ENCODE assay signal across 13 cellular contexts in genomic region chr10:35005868-35006267, GRCh38.
DNase-seq lines count a peak whose midpoint lies in the region; ATAC-seq, FAIRE-seq and TF ChIP-seq lines count a peak whose summit lies in the region.
"Had no signal": no experiment of that assay in that cellular context is flagged by ENCODE, and none has a peak within 500 bp of the region (broad histone marks: within the 10 kb centered on the region; RNA-seq: fewer than 3 reads in every experiment).

No MANE protein-coding gene starts in this region.

- TF ChIP-seq POLR2A in A549 (IDR thresholded peaks at IDR 0.05; ENCODE audit: low read length): no peak
- TF ChIP-seq POLR2A in adrenal gland (IDR thresholded peaks at IDR 0.05): no peak
- TF ChIP-seq POLR2A in GM12891 (IDR thresholded peaks at IDR 0.05; ENCODE audit: low read depth, low read length): no peak

- no peak for TF ChIP-seq RAD21 in A549 (conservative IDR thresholded peaks at IDR 0.05 in 1 of 2, IDR thresholded peaks at IDR 0.05 in 1 of 2)

- H3K4me3 ChIP-seq in A549 (no peak overlapping the region), HL-60 (replicated peaks; ENCODE audit: insufficient read depth, low read length) (no peak overlapping the region), SK-N-MC (no peak overlapping the region), fibroblast of the aortic adventitia (ENCODE audit: low read depth, low read length) (no peak overlapping the region), adrenal gland (no peak overlapping the region), mucosa of descending colon (no peak overlapping the region)
- H3K4me3 ChIP-seq: BLaER1 treated with 17β-estradiol and CSF1 and Interleukin-3, amounts not matched to agents 10 nM and 100 nM; dorsolateral prefrontal cortex; thyroid gland had no signal

- H3K36me3 ChIP-seq in SK-N-MC (ENCODE audit: insufficient read depth, low read length) (no peaks in the 10 kb centered on the region), adrenal gland (replicated peaks in 1 of 2) (no peaks in the 10 kb centered on the region), mucosa of descending colon (ENCODE audit: low read depth) (no peaks in the 10 kb centered on the region)
- H3K36me3 ChIP-seq: thyroid gland had no signal

- POLR2A ChIA-PET in A549 (lab: Yijun Ruan, JAX): interaction anchor here (0.5 kb wide), 1 partner anchor 656 kb away, joined by 5 read pairs; no protein-coding TSS in a partner anchor

- FAIRE-seq in A549 (lab: Jason Lieb, UNC) (peak; percentile 46), GM12891 (lab: Jason Lieb, UNC) (no peak)

- no peaks in the 10 kb centered on the region for H3K9me3 ChIP-seq in A549
- H3K9me3 ChIP-seq in SK-N-MC (ENCODE audit: low read depth, low read length): no peaks in the 10 kb centered on the region
- H3K9me3 ChIP-seq in adrenal gland (replicated peaks in 1 of 3): no peaks in the 10 kb centered on the region
- H3K9me3 ChIP-seq in mucosa of descending colon: no peaks in the 10 kb centered on the region
- H3K9me3 ChIP-seq: BLaER1 treated with 17β-estradiol and CSF1 and Interleukin-3, amounts not matched to agents 10 nM and 100 nM; thyroid gland had no signal

- intact Hi-C loops in adrenal gland (cut with DNase I): no loop called here
- intact Hi-C loops in mucosa of descending colon (cut with DNase I, micrococcal nuclease): no loop called here

- H3K4me1 ChIP-seq in A549 (peaks cover 24% of the 10 kb centered on the region; the same call in 2 of the 3 replicates), adrenal gland (replicated peaks in 1 of 2) (no peaks in the 10 kb centered on the region), mucosa of descending colon (ENCODE audit: low read depth) (no peaks in the 10 kb centered on the region)
- H3K4me1 ChIP-seq: BLaER1 treated with 17β-estradiol and CSF1 and Interleukin-3, amounts not matched to agents 10 nM and 100 nM; thyroid gland had no signal

- peak overlapping the region; percentile 33 for H3K4me2 ChIP-seq in A549
- H3K4me2 ChIP-seq: BLaER1 treated with 17β-estradiol and CSF1 and Interleukin-3, amounts not matched to agents 10 nM and 100 nM; KMS-11 had no signal

- DNase-seq in A549 (ENCODE audit: low read depth in 1 of 2, low spot score in 1 of 2) (peak; percentile 19 to 80), HL-60 (ENCODE audit: low read depth in 1 of 2, low spot score in 1 of 2) (peak; percentile 89 to 96), SK-N-MC (ENCODE audit: low read depth, low spot score) (peak; percentile 55), fibroblast of the aortic adventitia (ENCODE audit: low read depth) (peak; percentile 98), adrenal gland (no peak), GM12891 (ENCODE audit: insufficient read length, low spot score) (no peak), NCI-H2171 (lab: John Stamatoyannopoulos, UW) (no peak), mucosa of descending colon (no peak)
- DNase-seq: dorsolateral prefrontal cortex; stimulated activated CD4-positive, alpha-beta T cell treated with anti-CD3 and anti-CD28 coated beads, Interleukin-4, amount 100 ng/mL, for 1 hour; thyroid gland had no signal

- peak; percentile 83 to 97 for ATAC-seq in A549
- no peak for ATAC-seq in mucosa of descending colon

- no peak for TF ChIP-seq CTCF in A549 (IDR thresholded peaks at IDR 0.05)
- TF ChIP-seq CTCF in HL-60 (IDR thresholded peaks at IDR 0.05; ENCODE audit: insufficient read depth, low read length): no peak
- no peak for TF ChIP-seq CTCF in fibroblast of the aortic adventitia (IDR thresholded peaks at IDR 0.05; ENCODE audit: insufficient read depth, low read length)
- no peak for TF ChIP-seq CTCF in adrenal gland (IDR thresholded peaks at IDR 0.05)
- TF ChIP-seq CTCF in mucosa of descending colon (IDR thresholded peaks at IDR 0.05): no peak

- WGBS in A549 (ENCODE audit: missing lambda C conversion rate): 62% methylated on average over 8 of the region's 8 CpGs
- 79 to 85% (median 83%) methylated on average over 8 of the region's 8 CpGs for WGBS in adrenal gland, 4 donors

- peak in 1 of 2 experiments; percentile 49; a peak in 2 of 5 replicates for TF ChIP-seq EP300 in A549 (IDR thresholded peaks at IDR 0.05)

- H3K9ac ChIP-seq in SK-N-MC (ENCODE audit: insufficient read length): no peak overlapping the region
- H3K9ac ChIP-seq: BLaER1 treated with 17β-estradiol and CSF1 and Interleukin-3, amounts not matched to agents 10 nM and 100 nM; KMS-11 had no signal

- H3K27me3 ChIP-seq in HL-60 (ENCODE audit: insufficient read depth, poor library complexity, severe bottlenecking): no peaks in the 10 kb centered on the region
- no peaks in the 10 kb centered on the region for H3K27me3 ChIP-seq in adrenal gland
- H3K27me3 ChIP-seq: BLaER1 treated with 17β-estradiol and CSF1 and Interleukin-3, amounts not matched to agents 10 nM and 100 nM; dorsolateral prefrontal cortex; thyroid gland had no signal

- H3K27ac ChIP-seq in A549 (peak overlapping the region in 1 of 2 experiments; percentile 78; a peak in 4 of 6 replicates), HL-60 (replicated peaks) (peak overlapping the region; percentile 77), SK-N-MC (no peak overlapping the region), adrenal gland (no peak overlapping the region)
- H3K27ac ChIP-seq: BLaER1 treated with 17β-estradiol and CSF1 and Interleukin-3, amounts not matched to agents 10 nM and 100 nM; dorsolateral prefrontal cortex; KMS-11; thyroid gland had no signal

- CTCF ChIA-PET in A549 (lab: Yijun Ruan, JAX): interaction anchor here (0.5 to 6.0 kb wide), 3 partner anchors 8 to 234 kb away, joined by 3 to 29 read pairs (median 3); no protein-coding TSS in a partner anchor

TF ChIP-seq in A549, 52 proteins besides CTCF, POLR2A, EP300 and RAD21:
- TF ChIP-seq FOSL2 (IDR thresholded peaks at IDR 0.05) (peak; percentile 38; the same call in 1 of the 2 replicates), FOSL2 (CRISPR knock-in tag; IDR thresholded peaks at IDR 0.05) (peak; percentile 50), CEBPB (IDR thresholded peaks at IDR 0.05) (peak in 1 of 2 experiments; percentile 56; a peak in 1 of 4 replicates), HES2 (IDR thresholded peaks at IDR 0.05) (0 out of 2 replicates have a peak, but pooled peaks have one; percentile 27), GATA3 (IDR thresholded peaks at IDR 0.05; ENCODE audit: borderline replicate concordance) (peak; percentile 68; the same call in 1 of the 2 replicates), JUNB (IDR thresholded peaks at IDR 0.05) (peak; percentile 62; the same call in 1 of the 2 replicates), JUN (IDR thresholded peaks at IDR 0.05) (peak in 1 of 2 experiments; percentile 55; a peak in 2 of 5 replicates), RCOR1 (IDR thresholded peaks at IDR 0.05; ENCODE audit: low read depth, low read length) (no peak), MAZ (IDR thresholded peaks at IDR 0.05; ENCODE audit: borderline replicate concordance, low read depth, low read length) (no peak), NR3C1 (IDR thresholded peaks at IDR 0.05) (no peak)
- TF ChIP-seq, protein P1, sequence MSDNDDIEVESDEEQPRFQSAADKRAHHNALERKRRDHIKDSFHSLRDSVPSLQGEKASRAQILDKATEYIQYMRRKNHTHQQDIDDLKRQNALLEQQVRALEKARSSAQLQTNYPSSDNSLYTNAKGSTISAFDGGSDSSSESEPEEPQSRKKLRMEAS (IDR thresholded peaks at IDR 0.05): 0 out of 2 replicates have a peak, but pooled peaks have one; percentile 40

TF ChIP-seq in GM12891, 5 proteins besides CTCF, POLR2A, EP300 and RAD21:
- TF ChIP-seq PAX5 (IDR thresholded peaks at IDR 0.05; ENCODE audit: insufficient read depth, low read length, severe bottlenecking): no peak
- TF ChIP-seq POLR2AphosphoS5 (IDR thresholded peaks at IDR 0.05; ENCODE audit: low read depth, low read length): no peak
- no peak for TF ChIP-seq SPI1 (IDR thresholded peaks at IDR 0.05; ENCODE audit: low read depth, low read length)
- no peak for TF ChIP-seq POU2F2 (IDR thresholded peaks at IDR 0.05; ENCODE audit: low read depth, low read length)
- TF ChIP-seq TAF1 (IDR thresholded peaks at IDR 0.05; ENCODE audit: low read depth, low read length): no peak

Comparison
In these comparisons a context has a peak if more than half of its experiments do, and no peak if none do; other contexts are left out.
1. DNase-seq: peak in A549 (2 of 2), HL-60 (2 of 2), SK-N-MC (single experiment) and fibroblast of the aortic adventitia (single experiment); none in adrenal gland (0 of 7), GM12891 (single experiment), NCI-H2171 (single experiment) and mucosa of descending colon (0 of 3).